In genomic region chr15:63481105-63481810, GRCh38 we compare ENCODE assay signal across 9 cellular contexts. TPM values are rescaled to one million over a fixed set of nuclear protein-coding genes. Genes with fewer than 3 reads are reported as not detected.
DNase-seq lines count a peak whose midpoint lies in the region; ATAC-seq and TF ChIP-seq lines count a peak whose summit lies in the region.
"Had no signal": no experiment of that assay in that cellular context is flagged by ENCODE, and none has a peak within 500 bp of the region (broad histone marks: within the 10 kb centered on the region; RNA-seq: fewer than 3 reads in every experiment).

No MANE protein-coding gene starts in this region.

- H3K4me3 Mint-ChIP-seq in activated T-helper 2 cell treated with anti-CD3 and anti-CD28 coated beads, Interferon-gamma antibody, Interleukin-2, Interleukin-4, amounts not matched to agents 10 μg/mL and 5 μg/mL and 100 μg/mL, durations not matched to agents 14 hours and 24 hours and 36 hours (ENCODE audit: low read depth), result no peak overlapping the region

- intact Hi-C loops in activated T-helper 2 cell treated with anti-CD3 and anti-CD28 coated beads, Interferon-gamma antibody, Interleukin-2, Interleukin-4, amounts not matched to agents 10 μg/mL and 5 μg/mL and 100 μg/mL, durations not matched to agents 14 hours and 24 hours and 36 hours (cut with micrococcal nuclease), result loop anchor here (5.0 kb wide), 1 partner anchor 121 kb away; no protein-coding TSS in a partner anchor
- intact Hi-C loops in left lung (cut with DNase I), result no loop called here

- no peaks in the 10 kb centered on the region for H3K27me3 Mint-ChIP-seq in activated T-helper 2 cell treated with anti-CD3 and anti-CD28 coated beads, Interferon-gamma antibody, Interleukin-2, Interleukin-4, amounts not matched to agents 10 μg/mL and 5 μg/mL and 100 μg/mL, durations not matched to agents 14 hours and 24 hours and 36 hours (ENCODE audit: low read depth)

- H3K4me3 ChIP-seq in left lung, result no peak overlapping the region
- H3K4me3 ChIP-seq: thoracic aorta had no signal

- no peak for TF ChIP-seq CTCF in left lung (IDR thresholded peaks at IDR 0.05)

- H3K27ac ChIP-seq in left lung, result no peak overlapping the region
- H3K27ac ChIP-seq: thoracic aorta had no signal

- no peaks in the 10 kb centered on the region for H3K9me3 Mint-ChIP-seq in activated T-helper 2 cell treated with anti-CD3 and anti-CD28 coated beads, Interferon-gamma antibody, Interleukin-2, Interleukin-4, amounts not matched to agents 10 μg/mL and 5 μg/mL and 100 μg/mL, durations not matched to agents 14 hours and 24 hours and 36 hours

- peak; percentile 88 for DNase-seq in Daoy (ENCODE audit: low read depth)
- DNase-seq in HK-2 (ENCODE audit: unreplicated experiment), result peak; percentile 48
- no peak for DNase-seq in activated T-helper 2 cell treated with anti-CD3 and anti-CD28 coated beads, Interferon-gamma antibody, Interleukin-2, Interleukin-4, amounts not matched to agents 10 μg/mL and 5 μg/mL and 100 μg/mL, durations not matched to agents 14 hours and 24 hours and 36 hours (ENCODE audit: low spot score)
- DNase-seq in left lung, result no peak
- no peak for DNase-seq in NCI-H226
- DNase-seq in NCI-H2227 (lab: John Stamatoyannopoulos, UW; ENCODE audit: unreplicated experiment), result no peak
- no peak for DNase-seq in NCI-H446 treated with DMSO at 0.1 percent for 48 hours (lab: John Stamatoyannopoulos, UW)
- DNase-seq: NCI-H1417 treated with DMSO at 0.1 percent for 48 hours had no signal

- H3K36me3 ChIP-seq in left lung, result no peaks in the 10 kb centered on the region
- H3K36me3 ChIP-seq: thoracic aorta had no signal

- peaks cover 16 to 66% of the 10 kb centered on the region in 2 donors for H3K4me1 ChIP-seq in left lung

- H3K36me3 Mint-ChIP-seq in activated T-helper 2 cell treated with anti-CD3 and anti-CD28 coated beads, Interferon-gamma antibody, Interleukin-2, Interleukin-4, amounts not matched to agents 10 μg/mL and 5 μg/mL and 100 μg/mL, durations not matched to agents 14 hours and 24 hours and 36 hours (ENCODE audit: low read depth), result no peaks in the 10 kb centered on the region

- peak; percentile 20 for ATAC-seq in left lung

- H3K4me1 Mint-ChIP-seq in activated T-helper 2 cell treated with anti-CD3 and anti-CD28 coated beads, Interferon-gamma antibody, Interleukin-2, Interleukin-4, amounts not matched to agents 10 μg/mL and 5 μg/mL and 100 μg/mL, durations not matched to agents 14 hours and 24 hours and 36 hours (ENCODE audit: low read depth), result peaks cover 53% of the 10 kb centered on the region

- H3K27ac Mint-ChIP-seq in activated T-helper 2 cell treated with anti-CD3 and anti-CD28 coated beads, Interferon-gamma antibody, Interleukin-2, Interleukin-4, amounts not matched to agents 10 μg/mL and 5 μg/mL and 100 μg/mL, durations not matched to agents 14 hours and 24 hours and 36 hours, result peak overlapping the region; percentile 42

- H3K9me3 ChIP-seq in left lung, result no peaks in the 10 kb centered on the region
- H3K9me3 ChIP-seq: thoracic aorta had no signal

- no peaks in the 10 kb centered on the region for H3K27me3 ChIP-seq in left lung

RNA-seq across cellular contexts. Expression of gene USP3, which starts 23.1 kb away (rescaled TPM):
- 28.1 and 35.7 TPM in 2 replicates for total RNA-seq in Daoy (2014; rRNA removed; shearing (Covaris generic))
- total RNA-seq in activated T-helper 2 cell treated with anti-CD3 and anti-CD28 coated beads, Interferon-gamma antibody, Interleukin-2, Interleukin-4, amounts not matched to agents 10 μg/mL and 5 μg/mL and 100 μg/mL, durations not matched to agents 14 hours and 24 hours and 36 hours, result 41.2 and 47.6 TPM in 2 replicates
- 10 to 100 TPM; 53.5 to 80.7 TPM for total RNA-seq in left lung

Comparison
In these comparisons a context has a peak if more than half of its experiments do, and no peak if none do; other contexts are left out.
1. DNase-seq: peak in Daoy (single experiment) and HK-2 (single experiment); none in activated T-helper 2 cell treated with anti-CD3 and anti-CD28 coated beads, Interferon-gamma antibody, Interleukin-2, Interleukin-4, amounts not matched to agents 10 μg/mL and 5 μg/mL and 100 μg/mL, durations not matched to agents 14 hours and 24 hours and 36 hours (single experiment), left lung (0 of 2), NCI-H226 (single experiment), NCI-H2227 (single experiment) and NCI-H446 treated with DMSO at 0.1 percent for 48 hours (single experiment).